1 cellular context compared by ENCODE assay signal in genomic region chr2:135985826-135986393, GRCh38.
TF ChIP-seq lines count a peak whose summit lies in the region.

No MANE protein-coding gene starts in this region.

TF ChIP-seq in K562, 482 proteins besides CTCF, POLR2A, EP300 and RAD21 (continued from another document and continues in another):
- TF ChIP-seq MGA (IDR thresholded peaks at IDR 0.05) (peak; percentile 74), MIER1 (IDR thresholded peaks at IDR 0.05; ENCODE audit: low read depth) (no peak), ZNF121 (CRISPR knock-in tag; conservative IDR thresholded peaks at IDR 0.05) (no peak), ELK3 (CRISPR knock-in tag; IDR thresholded peaks at IDR 0.05) (no peak), RBM22 (IDR thresholded peaks at IDR 0.05; ENCODE audit: low read depth, low read length, poor library complexity, severe bottlenecking) (no peak), ZNF217 (CRISPR knock-in tag; IDR thresholded peaks at IDR 0.05) (no peak), ZNF780A (CRISPR knock-in tag; IDR thresholded peaks at IDR 0.05) (no peak), CREB5 (CRISPR knock-in tag; IDR thresholded peaks at IDR 0.05) (no peak), DMBX1 (CRISPR knock-in tag; IDR thresholded peaks at IDR 0.05; ENCODE audit: borderline replicate concordance) (0 out of 2 replicates have a peak, but pooled peaks have one; percentile 24), FOXK2 (conservative IDR thresholded peaks at IDR 0.05 in 1 of 2, IDR thresholded peaks at IDR 0.05 in 1 of 2; ENCODE audit: low read depth in 2 of 2) (peak; percentile 42 to 49; a peak in 2 of 4 replicates), ATF2 (CRISPR knock-in tag; IDR thresholded peaks at IDR 0.05) (no peak), NR0B1 (IDR thresholded peaks at IDR 0.05; ENCODE audit: partially characterized antibody) (no peak), THAP12 (CRISPR knock-in tag; IDR thresholded peaks at IDR 0.05) (no peak), TBP (optimal IDR thresholded peaks at IDR 0.05; ENCODE audit: low read depth, low read length) (peak; percentile 36), ZNF586 (CRISPR knock-in tag; conservative IDR thresholded peaks at IDR 0.05) (no peak), ZNF184 (CRISPR knock-in tag; IDR thresholded peaks at IDR 0.05) (no peak), NFXL1 (CRISPR knock-in tag; IDR thresholded peaks at IDR 0.05) (no peak), SRSF1 (IDR thresholded peaks at IDR 0.05; ENCODE audit: low read depth, low read length) (no peak), SMARCC2 (IDR thresholded peaks at IDR 0.05; ENCODE audit: low read depth) (no peak), DPF2 (IDR thresholded peaks at IDR 0.05) (0 out of 2 replicates have a peak, but pooled peaks have one; percentile 37), GABPA (tag; conservative IDR thresholded peaks at IDR 0.05; ENCODE audit: low read depth) (no peak), ZFPM2 (CRISPR knock-in tag; IDR thresholded peaks at IDR 0.05) (no peak), ZSCAN32 (CRISPR knock-in tag; IDR thresholded peaks at IDR 0.05) (no peak), TCF15 (CRISPR knock-in tag; IDR thresholded peaks at IDR 0.05) (no peak), SMARCA4 (IDR thresholded peaks at IDR 0.05) (peak; percentile 60; the same call in 1 of the 2 replicates), ID3 (CRISPR knock-in tag; IDR thresholded peaks at IDR 0.05) (no peak), ID3 (tag; IDR thresholded peaks at IDR 0.05) (no peak), ZNF592 (IDR thresholded peaks at IDR 0.05) (0 out of 2 replicates have a peak, but pooled peaks have one; percentile 30), HNRNPUL1 (IDR thresholded peaks at IDR 0.05; ENCODE audit: low read length) (no peak), SRF (CRISPR knock-in tag; IDR thresholded peaks at IDR 0.05) (no peak), NFIC (IDR thresholded peaks at IDR 0.05) (0 out of 2 replicates have a peak, but pooled peaks have one; percentile 59)
